ENCODE assay signal across 11 cellular contexts in the genomic region with DNA sequence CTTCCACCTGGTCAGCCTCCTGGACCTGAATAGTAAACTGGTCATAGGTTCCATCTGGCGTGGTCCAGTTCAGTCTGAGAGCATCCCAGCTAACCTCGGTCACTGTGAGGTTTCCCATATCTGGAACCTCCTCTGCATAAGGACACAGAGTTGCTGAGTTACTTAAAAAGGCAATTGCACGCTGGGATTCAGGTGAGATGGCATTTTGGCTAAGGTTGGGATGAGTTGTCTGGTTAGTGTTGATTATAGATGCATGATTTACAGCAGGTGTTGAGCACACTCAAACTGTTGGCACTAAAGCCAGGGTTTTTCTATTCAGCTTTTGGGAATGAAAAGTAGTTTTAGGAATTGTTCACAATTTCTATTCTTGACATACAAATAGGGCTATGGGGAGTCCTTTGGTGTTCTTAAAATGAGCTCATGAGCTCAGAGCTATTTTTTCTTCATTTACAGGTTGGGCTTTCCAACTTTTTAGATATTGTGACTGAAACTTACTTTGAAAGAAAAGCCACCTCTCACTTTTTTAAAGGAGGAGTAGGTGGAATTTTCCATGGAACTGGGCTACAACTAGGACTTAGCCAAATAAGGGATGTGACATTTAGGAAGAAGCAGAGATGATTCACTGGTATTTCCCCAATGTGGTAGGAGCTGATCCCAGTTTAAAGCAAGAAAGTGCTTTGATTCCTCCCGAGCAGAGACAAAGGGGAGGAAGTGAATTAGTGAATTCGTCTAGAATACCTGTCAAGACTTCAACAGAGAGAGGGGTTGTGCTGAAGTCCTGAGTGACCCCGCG. TPM values are rescaled to one million over a fixed set of nuclear protein-coding genes. Genes with fewer than 3 reads are reported as not detected.
A peak's percentile ranks its signal among the peaks of the same experiment; 100 is the strongest.
DNase-seq lines count a peak whose midpoint lies in the region; TF ChIP-seq lines count a peak whose summit lies in the region.
"Had no signal": no experiment of that assay in that cellular context is flagged by ENCODE, and none has a peak within 500 bp of the region (broad histone marks: within the 10 kb centered on the region; RNA-seq: fewer than 3 reads in every experiment).

No MANE protein-coding gene starts in this region.

- H3K4me1 Mint-ChIP-seq in HFFc6 (ENCODE audit: low read depth) = peaks cover 41% of the 10 kb centered on the region
- H3K4me1 Mint-ChIP-seq in chondrocyte (ENCODE audit: low read depth) = peaks cover 41% of the 10 kb centered on the region
- H3K4me1 Mint-ChIP-seq in endothelial cell (ENCODE audit: unreplicated experiment) = peaks cover 6% of the 10 kb centered on the region
- H3K4me1 Mint-ChIP-seq: IgD-negative memory B cell had no signal

- peak overlapping the region; percentile 2; the same call in 1 of the 2 replicates for H3K4me3 Mint-ChIP-seq in HFFc6
- H3K4me3 Mint-ChIP-seq in chondrocyte (ENCODE audit: unreplicated experiment) = no peak overlapping the region
- H3K4me3 Mint-ChIP-seq in endothelial cell (ENCODE audit: unreplicated experiment) = no peak overlapping the region
- H3K4me3 Mint-ChIP-seq: activated CD8-positive, alpha-beta T cell treated with anti-CD3 and anti-CD28 coated beads, Interleukin-2, amount 10 ng/mL, durations not matched to agents 7 days and 5 days; IgD-negative memory B cell had no signal

- TF ChIP-seq CTCF in HFFc6 (IDR thresholded peaks at IDR 0.05) (no peak), chondrocyte (IDR thresholded peaks at IDR 0.05) (no peak), vagina (IDR thresholded peaks at IDR 0.05) (no peak), endothelial cell (IDR thresholded peaks at IDR 0.05; ENCODE audit: unreplicated experiment) (no peak)

- intact Hi-C loops in vagina (cut with DNase I) = no loop called here

- H3K36me3 Mint-ChIP-seq in HFFc6 (ENCODE audit: low read depth) (peaks cover 44% of the 10 kb centered on the region), chondrocyte (ENCODE audit: low read depth) (no peaks in the 10 kb centered on the region), endothelial cell (ENCODE audit: low read depth, unreplicated experiment) (no peaks in the 10 kb centered on the region)
- H3K36me3 Mint-ChIP-seq: IgD-negative memory B cell had no signal

- H3K27me3 ChIP-seq in vagina = no peaks in the 10 kb centered on the region

- DNase-seq in HFFc6 (peak; percentile 44), chondrocyte (ENCODE audit: low spot score) (no peak), iris pigment epithelial cell (ENCODE audit: low read depth) (peak; percentile 19), vagina (ENCODE audit: extremely low spot score in 2 of 2) (no peak), GM19238 (ENCODE audit: insufficient read length, low spot score) (no peak), endothelial cell (ENCODE audit: low spot score) (no peak), SIG-M5 treated with dmso at 0.1 percent for 504 hours (lab: John Stamatoyannopoulos, UW; ENCODE audit: unreplicated experiment) (no peak)
- DNase-seq: activated CD8-positive, alpha-beta T cell treated with anti-CD3 and anti-CD28 coated beads, Interleukin-2, amount 10 ng/mL, durations not matched to agents 7 days and 5 days; activated naive CD4-positive, alpha-beta T cell treated with anti-CD3 and anti-CD28 coated beads, Interleukin-2, amount 50 U/mL, for 16 hours; small intestine had no signal

- peak overlapping the region; percentile 60 for H3K27ac ChIP-seq in vagina

- H3K4me3 ChIP-seq in vagina = no peak overlapping the region

- H3K9me3 ChIP-seq in vagina = no peaks in the 10 kb centered on the region

- no peak for TF ChIP-seq POLR2A in vagina (IDR thresholded peaks at IDR 0.05)

- H3K4me1 ChIP-seq in vagina = peaks cover 25% of the 10 kb centered on the region

- H3K27ac Mint-ChIP-seq in HFFc6 (peak overlapping the region; percentile 72), chondrocyte (ENCODE audit: unreplicated experiment) (peak overlapping the region; percentile 66), endothelial cell (ENCODE audit: unreplicated experiment) (no peak overlapping the region)
- H3K27ac Mint-ChIP-seq: activated CD8-positive, alpha-beta T cell treated with anti-CD3 and anti-CD28 coated beads, Interleukin-2, amount 10 ng/mL, durations not matched to agents 7 days and 5 days; IgD-negative memory B cell had no signal

- H3K9me3 Mint-ChIP-seq in HFFc6 (no peaks in the 10 kb centered on the region), chondrocyte (ENCODE audit: low read depth) (no peaks in the 10 kb centered on the region), endothelial cell (ENCODE audit: unreplicated experiment) (no peaks in the 10 kb centered on the region)
- H3K9me3 Mint-ChIP-seq: IgD-negative memory B cell had no signal

- H3K27me3 Mint-ChIP-seq in HFFc6 (ENCODE audit: insufficient read depth) (no peaks in the 10 kb centered on the region), chondrocyte (ENCODE audit: low read depth) (no peaks in the 10 kb centered on the region), endothelial cell (ENCODE audit: unreplicated experiment) (peaks cover 2% of the 10 kb centered on the region)

- H3K36me3 ChIP-seq in vagina = no peaks in the 10 kb centered on the region

RNA-seq across cellular contexts. Expression of a gene that starts 54.7 kb away (rescaled TPM):
- 10 to 100 TPM; 51.6 to 86.3 (median 70.4) TPM for total RNA-seq in HFFc6 (2021; fragmentation: NEBNext Ultra II Directional; extraction: Animal tissue kit (Norgen Biotek cat#: 25700))
- total RNA-seq in chondrocyte (61.3 to 179 TPM (median 64.1 TPM) in 3 replicates), vagina (18.7 TPM), endothelial cell (ENCODE audit: unreplicated experiment) (10.1 TPM)
- total RNA-seq: activated CD8-positive, alpha-beta T cell treated with anti-CD3 and anti-CD28 coated beads, Interleukin-2, amount 10 ng/mL, durations not matched to agents 7 days and 5 days had no signal

Comparison
In these comparisons a context has a peak if more than half of its experiments do, and no peak if none do; other contexts are left out.
1. DNase-seq: peak in HFFc6 (single experiment) and iris pigment epithelial cell (single experiment); none in chondrocyte (single experiment), vagina (0 of 2), GM19238 (single experiment), endothelial cell (single experiment) and SIG-M5 treated with dmso at 0.1 percent for 504 hours (single experiment).